Comparison of ENCODE assay signal across 8 cellular contexts in the genomic region with DNA sequence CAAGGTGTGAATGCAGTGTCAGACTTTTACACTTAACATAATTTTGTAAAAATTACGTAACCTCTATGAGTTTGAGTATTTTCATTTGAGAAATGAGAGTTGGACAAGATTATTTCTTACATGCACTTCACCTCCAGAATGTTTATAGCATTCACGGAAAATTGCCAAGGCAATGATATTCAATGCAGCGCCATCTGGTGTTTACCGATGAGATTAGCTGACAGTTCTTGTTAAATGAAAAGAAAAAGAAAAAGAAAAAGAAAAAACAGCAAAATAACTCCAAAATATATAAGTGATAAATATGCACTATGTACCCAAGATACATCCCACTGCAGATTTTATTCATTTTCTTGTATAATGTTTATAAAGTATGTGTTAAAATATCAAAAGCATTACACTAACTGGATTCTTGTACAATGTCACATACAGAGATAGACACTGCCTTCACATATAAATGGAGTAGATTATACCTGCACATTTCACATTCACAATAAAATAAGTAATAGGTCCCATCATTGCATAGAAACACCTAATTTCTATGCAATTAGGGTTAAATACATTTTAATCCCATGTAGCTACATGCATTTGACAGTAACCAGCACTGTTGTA.
DNase-seq lines count a peak whose midpoint lies in the region; ATAC-seq and TF ChIP-seq lines count a peak whose summit lies in the region.

No MANE protein-coding gene starts in this region.

- H3K36me3 Mint-ChIP-seq in activated naive CD8-positive, alpha-beta T cell treated with anti-CD3 and anti-CD28 coated beads, Interleukin-2, amount 50 U/mL, for 24 hours (ENCODE audit: low read depth) = no peaks in the 10 kb centered on the region
- H3K36me3 Mint-ChIP-seq in activated naive CD8-positive, alpha-beta T cell treated with anti-CD3 and anti-CD28 coated beads for 36 hours = no peaks in the 10 kb centered on the region

- no peak overlapping the region for H3K4me3 ChIP-seq in fibroblast of the aortic adventitia (ENCODE audit: low read depth, low read length)

- no peak overlapping the region for H3K4me3 Mint-ChIP-seq in activated naive CD8-positive, alpha-beta T cell treated with anti-CD3 and anti-CD28 coated beads, Interleukin-2, amount 50 U/mL, for 24 hours
- no peak overlapping the region for H3K4me3 Mint-ChIP-seq in activated naive CD8-positive, alpha-beta T cell treated with anti-CD3 and anti-CD28 coated beads for 36 hours

- H3K9me3 Mint-ChIP-seq in activated naive CD8-positive, alpha-beta T cell treated with anti-CD3 and anti-CD28 coated beads, Interleukin-2, amount 50 U/mL, for 24 hours = no peaks in the 10 kb centered on the region
- H3K9me3 Mint-ChIP-seq in activated naive CD8-positive, alpha-beta T cell treated with anti-CD3 and anti-CD28 coated beads for 36 hours = no peaks in the 10 kb centered on the region

- H3K27ac Mint-ChIP-seq in activated naive CD8-positive, alpha-beta T cell treated with anti-CD3 and anti-CD28 coated beads, Interleukin-2, amount 50 U/mL, for 24 hours = no peak overlapping the region
- H3K27ac Mint-ChIP-seq in activated naive CD8-positive, alpha-beta T cell treated with anti-CD3 and anti-CD28 coated beads for 36 hours = no peak overlapping the region

- H3K27me3 Mint-ChIP-seq in activated naive CD8-positive, alpha-beta T cell treated with anti-CD3 and anti-CD28 coated beads, Interleukin-2, amount 50 U/mL, for 24 hours = no peaks in the 10 kb centered on the region
- no peaks in the 10 kb centered on the region for H3K27me3 Mint-ChIP-seq in activated naive CD8-positive, alpha-beta T cell treated with anti-CD3 and anti-CD28 coated beads for 36 hours

- no peaks in the 10 kb centered on the region for H3K4me1 Mint-ChIP-seq in activated naive CD8-positive, alpha-beta T cell treated with anti-CD3 and anti-CD28 coated beads, Interleukin-2, amount 50 U/mL, for 24 hours
- no peaks in the 10 kb centered on the region for H3K4me1 Mint-ChIP-seq in activated naive CD8-positive, alpha-beta T cell treated with anti-CD3 and anti-CD28 coated beads for 36 hours

- ATAC-seq in activated naive CD8-positive, alpha-beta T cell treated with anti-CD3 and anti-CD28 coated beads, Interleukin-2, amount 50 U/mL, for 24 hours = no peak
- peak; percentile 66 for ATAC-seq in HG03565 (IDR thresholded peaks at IDR 0.05; ENCODE audit: unreplicated experiment)
- ATAC-seq in HG02884 (IDR thresholded peaks at IDR 0.05; ENCODE audit: unreplicated experiment) = no peak

- DNase-seq in activated naive CD8-positive, alpha-beta T cell treated with anti-CD3 and anti-CD28 coated beads, Interleukin-2, amount 50 U/mL, for 24 hours = peak; percentile 8
- DNase-seq in activated naive CD8-positive, alpha-beta T cell treated with anti-CD3 and anti-CD28 coated beads for 36 hours = no peak
- peak; percentile 44 for DNase-seq in RKO (ENCODE audit: low spot score)
- peak; percentile 56 for DNase-seq in fibroblast of the aortic adventitia (ENCODE audit: low read depth)
- peak; percentile 40 for DNase-seq in stimulated activated CD8-positive, alpha-beta memory T cell treated with anti-CD3 and anti-CD28 coated beads, Interleukin-4, amount 100 ng/mL, for 48 hours
- DNase-seq in NCI-H1048 (lab: John Stamatoyannopoulos, UW) = no peak

- TF ChIP-seq CTCF in fibroblast of the aortic adventitia (IDR thresholded peaks at IDR 0.05; ENCODE audit: insufficient read depth, low read length) = peak; percentile 59

Comparison
In these comparisons a context has a peak if more than half of its experiments do, and no peak if none do; other contexts are left out.
1. DNase-seq: peak in activated naive CD8-positive, alpha-beta T cell treated with anti-CD3 and anti-CD28 coated beads, Interleukin-2, amount 50 U/mL, for 24 hours (single experiment), RKO (single experiment), fibroblast of the aortic adventitia (single experiment) and stimulated activated CD8-positive, alpha-beta memory T cell treated with anti-CD3 and anti-CD28 coated beads, Interleukin-4, amount 100 ng/mL, for 48 hours (single experiment); none in activated naive CD8-positive, alpha-beta T cell treated with anti-CD3 and anti-CD28 coated beads for 36 hours (single experiment) and NCI-H1048 (single experiment).